ENCODE assay signal across 22 cellular contexts in genomic region chr5:51156838-51157237, GRCh38.
"Had no signal": no experiment of that assay in that cellular context is flagged by ENCODE, and none has a peak within 500 bp of the region (broad histone marks: within the 10 kb centered on the region; RNA-seq: fewer than 3 reads in every experiment).

No MANE protein-coding gene starts in this region.

- ATAC-seq: esophagus mucosa; gastrocnemius medialis; heart right ventricle; naive thymus-derived CD4-positive, alpha-beta T cell; psoas muscle; sciatic nerve; stimulated activated memory B cell treated with anti-CD40 and anti-IgM and Interleukin-4, amounts not matched to agents 10 μg/mL and 1 μg/mL and 100 μg/mL, for 72 hours had no signal

- H3K4me1 ChIP-seq: colonic mucosa, gastrocnemius medialis, heart right ventricle, psoas muscle, spleen, tibial artery, upper lobe of left lung, uterus had no signal

- H3K27me3 ChIP-seq: colonic mucosa, gastrocnemius medialis, heart right ventricle, neutrophil, spleen, tibial artery, upper lobe of left lung, uterus had no signal

- H3K36me3 Mint-ChIP-seq: stimulated activated memory B cell treated with anti-CD40 and anti-IgM and Interleukin-4, amounts not matched to agents 10 μg/mL and 1 μg/mL and 100 μg/mL, for 72 hours had no signal

- H3K9me3 ChIP-seq: colonic mucosa, gastrocnemius medialis, neutrophil, psoas muscle, uterus had no signal

- H3K4me3 ChIP-seq: colonic mucosa, gastrocnemius medialis, heart right ventricle, psoas muscle, spleen, tibial artery, upper lobe of left lung, uterus had no signal

- H3K27ac ChIP-seq: colonic mucosa, gastrocnemius medialis, heart right ventricle, neutrophil, psoas muscle, spleen, tibial artery, upper lobe of left lung, uterus had no signal

- H3K4me1 Mint-ChIP-seq: naive thymus-derived CD4-positive, alpha-beta T cell; nephron progenitor cell; stimulated activated memory B cell treated with anti-CD40 and anti-IgM and Interleukin-4, amounts not matched to agents 10 μg/mL and 1 μg/mL and 100 μg/mL, for 72 hours had no signal

- H3K36me3 ChIP-seq: colonic mucosa, gastrocnemius medialis, heart right ventricle, neutrophil, spleen, tibial artery, upper lobe of left lung, uterus had no signal

- H3K27ac Mint-ChIP-seq: naive thymus-derived CD4-positive, alpha-beta T cell; nephron progenitor cell; stimulated activated memory B cell treated with anti-CD40 and anti-IgM and Interleukin-4, amounts not matched to agents 10 μg/mL and 1 μg/mL and 100 μg/mL, for 72 hours; stimulated activated naive CD8-positive, alpha-beta T cell treated with anti-CD3 and anti-CD28 coated beads, Interleukin-15, Interleukin-2, amounts not matched to agents 100 ng/mL and 50 ng/mL, for 24 hours had no signal

- DNase-seq: colonic mucosa; dermis blood vessel endothelial cell; gastrocnemius medialis; heart right ventricle; hypothalamus; kidney glomerular epithelial cell; naive thymus-derived CD4-positive, alpha-beta T cell; nephron progenitor cell; psoas muscle; retina; spleen; stimulated activated CD4-positive, alpha-beta T cell treated with anti-CD3 and anti-CD28 coated beads, Interleukin-15, amount 100 ng/mL, for 24 hours; stimulated activated CD4-positive, alpha-beta T cell treated with anti-CD3 and anti-CD28 coated beads, Interleukin-1b, Interleukin-23, amount 100 ng/mL, for 48 hours; stimulated activated CD4-positive, alpha-beta T cell treated with anti-CD3 and anti-CD28 coated beads, Interleukin-4, amount 100 ng/mL, for 24 hours; tibial artery; upper lobe of left lung; uterus had no signal

- H3K27me3 Mint-ChIP-seq: naive thymus-derived CD4-positive, alpha-beta T cell; stimulated activated memory B cell treated with anti-CD40 and anti-IgM and Interleukin-4, amounts not matched to agents 10 μg/mL and 1 μg/mL and 100 μg/mL, for 72 hours; stimulated activated naive CD8-positive, alpha-beta T cell treated with anti-CD3 and anti-CD28 coated beads, Interleukin-15, Interleukin-2, amounts not matched to agents 100 ng/mL and 50 ng/mL, for 24 hours had no signal

- H3K4me3 Mint-ChIP-seq: naive thymus-derived CD4-positive, alpha-beta T cell; nephron progenitor cell; stimulated activated memory B cell treated with anti-CD40 and anti-IgM and Interleukin-4, amounts not matched to agents 10 μg/mL and 1 μg/mL and 100 μg/mL, for 72 hours; stimulated activated naive CD8-positive, alpha-beta T cell treated with anti-CD3 and anti-CD28 coated beads, Interleukin-15, Interleukin-2, amounts not matched to agents 100 ng/mL and 50 ng/mL, for 24 hours had no signal
